Comparison of ENCODE assay signal across 18 cellular contexts in the genomic region with DNA sequence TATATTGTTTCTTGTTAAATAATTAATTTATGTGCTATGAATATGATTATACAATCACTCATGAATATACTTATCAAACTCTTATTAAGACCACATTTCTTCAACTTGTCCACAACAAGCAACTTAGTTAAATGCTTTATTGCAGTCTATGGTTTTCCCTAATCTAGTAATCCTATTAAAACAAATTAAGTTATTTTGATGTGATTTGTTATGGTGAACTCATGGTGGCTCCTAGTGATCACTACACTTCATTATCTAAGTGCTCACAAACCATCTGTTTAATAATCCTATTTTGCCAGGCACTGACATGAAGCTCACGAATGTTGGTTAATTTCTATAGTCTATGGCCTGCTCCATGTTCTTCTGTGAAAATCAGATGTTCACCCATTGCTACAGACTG. TPM values are rescaled to one million over a fixed set of nuclear protein-coding genes. Genes with fewer than 3 reads are reported as not detected.
DNase-seq lines count a peak whose midpoint lies in the region; ATAC-seq, FAIRE-seq and TF ChIP-seq lines count a peak whose summit lies in the region.
"Had no signal": no experiment of that assay in that cellular context is flagged by ENCODE, and none has a peak within 500 bp of the region (broad histone marks: within the 10 kb centered on the region; RNA-seq: fewer than 3 reads in every experiment).

No MANE protein-coding gene starts in this region.

- H3K79me2 ChIP-seq in Karpas-422 (ENCODE audit: low read length) = peaks cover 4% of the 10 kb centered on the region; the same call in 1 of the 2 replicates

- no peak overlapping the region for H2AFZ ChIP-seq in Karpas-422 (ENCODE audit: low read length)

- POLR2A ChIA-PET in A673 (lab: Charles Lee; ENCODE audit: low non-redundant PET) = no interaction called here

- H3K9me3 ChIP-seq in A673 (ENCODE audit: low read depth, low read length, poor library complexity, severe bottlenecking) (no peaks in the 10 kb centered on the region), WERI-Rb-1 (ENCODE audit: severe bottlenecking) (no peaks in the 10 kb centered on the region), Karpas-422 (ENCODE audit: low read length) (no peaks in the 10 kb centered on the region)
- H3K9me3 ChIP-seq: BLaER1 had no signal

- TF ChIP-seq CTCF in A673 (conservative IDR thresholded peaks at IDR 0.05; ENCODE audit: low read depth, low read length) = no peak
- TF ChIP-seq CTCF in D721Med (IDR thresholded peaks at IDR 0.05; ENCODE audit: insufficient read depth, missing control alignments) = no peak
- no peak for TF ChIP-seq CTCF in WERI-Rb-1 (IDR thresholded peaks at IDR 0.05; ENCODE audit: low read depth, low read length)

- BruUV-seq in A673 (replicated peaks; lab: Mats Ljungman, UMichigan) = no TSS peak

- CTCF ChIA-PET in A673 (lab: Charles Lee) = no interaction called here

- H3K36me3 ChIP-seq in A673 (ENCODE audit: insufficient read depth, low read length, poor library complexity, severe bottlenecking) (no peaks in the 10 kb centered on the region), WERI-Rb-1 (no peaks in the 10 kb centered on the region), Karpas-422 (ENCODE audit: insufficient read depth, low read length) (0 out of 2 replicates have a peak, but pooled peaks cover 1% of the 10 kb centered on the region)
- H3K36me3 ChIP-seq: BLaER1 had no signal

- H3K9ac ChIP-seq in Karpas-422 (ENCODE audit: low read length) = no peak overlapping the region
- H3K9ac ChIP-seq: BLaER1 had no signal

- peak; percentile 98 for FAIRE-seq in D721Med (lab: Jason Lieb, UNC)
- FAIRE-seq: HTR-8/SVneo had no signal

- no peak overlapping the region for H3K4me2 ChIP-seq in Karpas-422 (ENCODE audit: low read depth, low read length, poor library complexity, severe bottlenecking)
- H3K4me2 ChIP-seq: BLaER1 had no signal

- no peak overlapping the region for H3K27ac ChIP-seq in A673 (ENCODE audit: low read depth, low read length, poor library complexity, severe bottlenecking)
- peak overlapping the region; percentile 71 for H3K27ac ChIP-seq in WERI-Rb-1
- no peak overlapping the region for H3K27ac ChIP-seq in Karpas-422 (ENCODE audit: low read length)
- H3K27ac ChIP-seq: BLaER1 had no signal

- H3K27me3 ChIP-seq in A673 (replicated peaks; ENCODE audit: insufficient read depth, low read depth, low read length, poor library complexity) (no peaks in the 10 kb centered on the region), WERI-Rb-1 (ENCODE audit: insufficient read depth, low read depth, severe bottlenecking) (no peaks in the 10 kb centered on the region), Karpas-422 (ENCODE audit: low read length) (no peaks in the 10 kb centered on the region)
- H3K27me3 ChIP-seq: BLaER1 had no signal

- intact Hi-C loops in A673 (cut with micrococcal nuclease; ENCODE audit: unreplicated experiment) = no loop called here

- H3K9me2 ChIP-seq in Karpas-422 (replicated peaks; ENCODE audit: insufficient read depth, low read length) = no peaks in the 10 kb centered on the region

- H3K4me3 ChIP-seq in A673 (ENCODE audit: low read depth, low read length, poor library complexity, severe bottlenecking) = no peak overlapping the region
- no peak overlapping the region for H3K4me3 ChIP-seq in WERI-Rb-1 (ENCODE audit: low read depth, low read length)
- H3K4me3 ChIP-seq in Karpas-422 (ENCODE audit: low read length) = no peak overlapping the region
- H3K4me3 ChIP-seq: BLaER1 had no signal

- DNase-seq in A673 (ENCODE audit: low spot score) (peak; percentile 35), D721Med (ENCODE audit: insufficient read length, low spot score) (no peak), NCI-H82 (lab: John Stamatoyannopoulos, UW) (peak; percentile 96), WERI-Rb-1 (peak; percentile 25), Karpas-422 (no peak)
- no peak for DNase-seq in activated CD4-positive, alpha-beta T cell treated with anti-CD3 and anti-CD28 coated beads for 48 hours
- DNase-seq: AML-193; Calu3; CD4-positive, alpha-beta memory T cell; GDM1; GOT3; H7; HFFc6; KBM-7 had no signal

- H3K4me1 ChIP-seq in A673 (ENCODE audit: insufficient read depth, low read length, poor library complexity, severe bottlenecking) (peaks cover 9% of the 10 kb centered on the region), Karpas-422 (ENCODE audit: low read length) (peaks cover 23% of the 10 kb centered on the region)
- H3K4me1 ChIP-seq: BLaER1 had no signal

- ATAC-seq in HG02870 (IDR thresholded peaks at IDR 0.05; ENCODE audit: unreplicated experiment) = no peak
- ATAC-seq: HCT116 had no signal

- no peaks in the 10 kb centered on the region for H4K20me1 ChIP-seq in Karpas-422 (ENCODE audit: insufficient read depth, low read depth, low read length)
- H4K20me1 ChIP-seq: BLaER1 had no signal

RNA-seq across cellular contexts. Expression of a gene that starts 42.9 kb away (rescaled TPM):
- total RNA-seq in A673 (2021) = not detected in 2 replicates
- total RNA-seq in Karpas-422 (2014; rRNA removed; shearing (Covaris generic); ENCODE audit: low replicate concordance) = 0.22 and 0.32 TPM in 2 replicates
- total RNA-seq: Calu3; CD4-positive, alpha-beta memory T cell; H7; HFFc6 had no signal

Comparison
In these comparisons a context has a peak if more than half of its experiments do, and no peak if none do; other contexts are left out.
1. DNase-seq: peak in A673 (single experiment), NCI-H82 (single experiment) and WERI-Rb-1 (single experiment); none in D721Med (single experiment), Karpas-422 (single experiment) and activated CD4-positive, alpha-beta T cell treated with anti-CD3 and anti-CD28 coated beads for 48 hours (single experiment).